Comparison of ENCODE assay signal across 24 cellular contexts in the genomic region with DNA sequence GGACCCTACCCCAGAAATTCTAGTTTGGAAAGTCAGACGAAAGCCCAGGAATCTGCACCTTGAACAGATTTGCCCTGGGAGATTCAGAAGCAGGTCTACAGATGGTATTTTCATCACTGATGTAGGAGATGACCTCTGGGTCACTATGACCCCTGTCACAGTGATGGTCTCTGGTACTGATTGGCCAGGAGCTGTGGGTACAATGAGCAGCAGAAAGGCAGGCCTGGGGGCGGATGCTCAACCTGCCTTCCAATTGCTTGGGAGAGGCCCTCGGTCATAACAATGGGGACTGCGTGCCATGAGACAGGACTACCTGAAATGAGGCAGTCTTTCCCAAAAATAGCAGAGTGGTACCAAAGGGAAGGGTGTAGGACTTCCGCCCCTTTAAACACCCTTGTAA.
"Had no signal": no experiment of that assay in that cellular context is flagged by ENCODE, and none has a peak within 500 bp of the region (broad histone marks: within the 10 kb centered on the region; RNA-seq: fewer than 3 reads in every experiment).

No MANE protein-coding gene starts in this region.

- H2AFZ ChIP-seq: hepatocyte had no signal

- ATAC-seq: esophagus mucosa; gastrocnemius medialis; heart left ventricle; left cardiac atrium; left lung; left ventricle myocardium superior; lower lobe of right lung; mucosa of descending colon; naive thymus-derived CD8-positive, alpha-beta T cell had no signal

- H3K36me3 Mint-ChIP-seq: mesothelial cell of epicardium; naive B cell; naive thymus-derived CD8-positive, alpha-beta T cell had no signal

- H3K9me3 ChIP-seq: esophagus squamous epithelium, gastrocnemius medialis, heart left ventricle, left lung, lower lobe of right lung, mucosa of descending colon had no signal

- DNase-seq: dermis blood vessel endothelial cell; dorsolateral prefrontal cortex; effector CD4-positive, alpha-beta T cell; effector memory CD4-positive, alpha-beta T cell; erythroblast; esophagus squamous epithelium; foreskin fibroblast; foreskin melanocyte; gastrocnemius medialis; heart left ventricle; hypothalamus; left cardiac atrium; left lung; left ventricle myocardium superior; lower lobe of right lung; mesenchymal stem cell; mucosa of descending colon; naive B cell; naive thymus-derived CD8-positive, alpha-beta T cell had no signal

- H3K27ac ChIP-seq: coronary artery, dorsolateral prefrontal cortex, epithelial cell of prostate, esophagus squamous epithelium, gastrocnemius medialis, heart left ventricle, hepatocyte, left lung, lower lobe of right lung had no signal

- H3K79me2 ChIP-seq: hepatocyte had no signal

- H3K4me1 ChIP-seq: esophagus squamous epithelium, gastrocnemius medialis, heart left ventricle, left lung, lower lobe of right lung had no signal

- H3K27me3 ChIP-seq: esophagus squamous epithelium, gastrocnemius medialis, left lung had no signal

- H3K4me1 Mint-ChIP-seq: mesothelial cell of epicardium, naive B cell had no signal

- H3K27ac Mint-ChIP-seq: mesothelial cell of epicardium; naive B cell; naive thymus-derived CD8-positive, alpha-beta T cell had no signal

- H3K9me3 Mint-ChIP-seq: mesothelial cell of epicardium had no signal

- H3K4me3 Mint-ChIP-seq: mesothelial cell of epicardium; naive B cell; naive thymus-derived CD8-positive, alpha-beta T cell had no signal

- H3K4me2 ChIP-seq: hepatocyte had no signal
